Comparison of ENCODE assay signal across 15 cellular contexts in the genomic region with DNA sequence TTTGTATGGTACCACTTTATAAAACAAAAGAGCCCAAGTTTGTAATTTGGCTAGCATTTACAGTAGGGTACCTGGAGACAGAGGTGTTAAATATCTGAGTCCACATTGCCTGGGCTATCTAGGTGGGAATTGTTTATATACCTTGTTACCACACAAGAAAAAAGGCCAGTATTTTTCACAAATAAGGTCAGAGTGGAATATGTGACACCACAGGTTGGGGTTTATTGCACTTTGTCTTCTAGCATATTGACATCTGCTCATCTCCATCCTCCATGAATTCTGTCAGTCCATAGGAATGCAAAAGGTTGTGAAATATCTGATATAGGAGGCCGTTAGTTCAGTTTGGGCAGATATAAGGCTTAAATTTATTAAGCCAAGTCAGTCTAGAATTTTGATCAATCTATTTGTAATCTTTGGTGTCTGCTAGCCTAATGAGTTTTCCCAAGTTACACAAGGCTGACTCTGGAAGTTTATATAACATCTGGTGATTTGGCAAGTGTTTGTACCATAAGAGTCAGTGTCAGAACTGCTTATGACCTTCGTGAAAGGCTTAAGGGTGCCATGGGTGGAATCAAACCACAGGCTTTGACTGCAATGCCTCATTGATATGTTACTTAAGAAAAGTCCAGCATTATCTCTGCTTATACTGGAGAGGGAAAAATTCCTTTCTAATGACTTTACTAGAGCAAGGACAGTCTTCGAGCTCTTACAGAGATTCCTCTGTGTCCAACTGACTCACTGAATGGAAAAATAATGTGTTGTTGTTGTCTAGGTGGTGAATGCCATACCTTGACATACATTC. TPM values are rescaled to one million over a fixed set of nuclear protein-coding genes. Genes with fewer than 3 reads are reported as not detected.
DNase-seq lines count a peak whose midpoint lies in the region; ATAC-seq and TF ChIP-seq lines count a peak whose summit lies in the region.
"Had no signal": no experiment of that assay in that cellular context is flagged by ENCODE, and none has a peak within 500 bp of the region (broad histone marks: within the 10 kb centered on the region; RNA-seq: fewer than 3 reads in every experiment).

No MANE protein-coding gene starts in this region.

- TF ChIP-seq POLR2A in body of pancreas (IDR thresholded peaks at IDR 0.05) (no peak), vagina (IDR thresholded peaks at IDR 0.05) (no peak)

- H3K27ac ChIP-seq in body of pancreas (no peak overlapping the region), mesendoderm (ENCODE audit: low read depth, low read length) (no peak overlapping the region), vagina (no peak overlapping the region)
- H3K27ac ChIP-seq: heart left ventricle, lower lobe of right lung, pancreas had no signal

- no peak overlapping the region for H3K4me2 ChIP-seq in mesendoderm (ENCODE audit: low read length)

- H3K9ac ChIP-seq in mesendoderm (ENCODE audit: low read length): no peak overlapping the region

- H3K4me1 ChIP-seq in body of pancreas (no peaks in the 10 kb centered on the region), mesendoderm (ENCODE audit: control insufficient read depth, low read depth, low read length) (no peaks in the 10 kb centered on the region), vagina (no peaks in the 10 kb centered on the region)
- H3K4me1 ChIP-seq: lower lobe of right lung, pancreas had no signal

- WGBS in body of pancreas, 2 donors: 40 to 60% methylated on average over 3 of the region's 3 CpGs
- no CpG with 5 or more reads among the region's 3 CpGs for WGBS in mesendoderm (ENCODE audit: extremely low coverage, insufficient coverage, low lambda C conversion rate)

- H4K5ac ChIP-seq in mesendoderm (ENCODE audit: low read length): no peak overlapping the region

- H3K9me3 ChIP-seq in body of pancreas: no peaks in the 10 kb centered on the region
- no peaks in the 10 kb centered on the region for H3K9me3 ChIP-seq in vagina
- H3K9me3 ChIP-seq: heart left ventricle, lower lobe of right lung, pancreas had no signal

- H3K56ac ChIP-seq in mesendoderm (ENCODE audit: low read length): no peak overlapping the region

- no peak overlapping the region for H2BK5ac ChIP-seq in mesendoderm (ENCODE audit: low read length)

- H2AK5ac ChIP-seq in mesendoderm (ENCODE audit: low read length): no peak overlapping the region

- no peak overlapping the region for H3K4ac ChIP-seq in mesendoderm (ENCODE audit: low read depth, low read length)

- H2BK120ac ChIP-seq in mesendoderm (ENCODE audit: low read depth, low read length): no peak overlapping the region

- intact Hi-C loops in body of pancreas (cut with DNase I): no loop called here
- intact Hi-C loops in vagina (cut with DNase I): no loop called here

- H3K27me3 ChIP-seq in body of pancreas (no peaks in the 10 kb centered on the region), mesendoderm (ENCODE audit: insufficient read depth, low read length, poor library complexity) (peaks cover 2% of the 10 kb centered on the region), vagina (no peaks in the 10 kb centered on the region)
- H3K27me3 ChIP-seq: heart left ventricle, pancreas had no signal

- H3K18ac ChIP-seq in mesendoderm (ENCODE audit: low read length): no peak overlapping the region

- H4K8ac ChIP-seq in mesendoderm (ENCODE audit: low read depth, low read length): no peak overlapping the region

- no peaks in the 10 kb centered on the region for H3K79me1 ChIP-seq in mesendoderm (ENCODE audit: low read length)

- H3K4me3 ChIP-seq in body of pancreas: no peak overlapping the region
- H3K4me3 ChIP-seq in mesendoderm (ENCODE audit: low read length): no peak overlapping the region
- no peak overlapping the region for H3K4me3 ChIP-seq in vagina
- H3K4me3 ChIP-seq: heart left ventricle, K562, lower lobe of right lung, pancreas had no signal

- DNase-seq in AG08396 (ENCODE audit: low spot score) (peak; percentile 58), HS-27A (ENCODE audit: low read depth) (peak; percentile 46), body of pancreas (no peak), kidney glomerular epithelial cell (lab: John Stamatoyannopoulos, UW) (peak; percentile 69), NCI-H774 (lab: John Stamatoyannopoulos, UW) (no peak), mesendoderm (no peak), vagina (ENCODE audit: extremely low spot score in 2 of 2) (no peak)
- DNase-seq in activated CD4-positive, alpha-beta T cell treated with anti-CD3 and anti-CD28 coated beads for 1 hour: no peak
- DNase-seq: activated naive CD4-positive, alpha-beta T cell treated with Interleukin-2 at 50 U/mL for 16 hours; heart left ventricle; lower lobe of right lung; NCI-H2081; pancreas; stimulated activated CD4-positive, alpha-beta T cell treated with anti-CD3 and anti-CD28 coated beads, Interleukin-2, amount 100 ng/mL, for 24 hours had no signal

- H3K36me3 ChIP-seq in body of pancreas (replicated peaks in 1 of 2; ENCODE audit: insufficient read depth in 1 of 2, low read depth in 2 of 2) (no peaks in the 10 kb centered on the region), mesendoderm (ENCODE audit: control insufficient read depth, insufficient read depth, low read length) (no peaks in the 10 kb centered on the region), vagina (no peaks in the 10 kb centered on the region)
- H3K36me3 ChIP-seq: heart left ventricle, lower lobe of right lung, pancreas had no signal

- ATAC-seq in body of pancreas: peak; percentile 21
- ATAC-seq: K562, lower lobe of right lung had no signal

- no peak overlapping the region for H3K23ac ChIP-seq in mesendoderm (ENCODE audit: low read length)

- no peak for TF ChIP-seq CTCF in body of pancreas (IDR thresholded peaks at IDR 0.05)
- TF ChIP-seq CTCF in vagina (IDR thresholded peaks at IDR 0.05): no peak

- no peak overlapping the region for H2BK15ac ChIP-seq in mesendoderm (replicated peaks; ENCODE audit: low read depth)

- H3K79me2 ChIP-seq in mesendoderm (ENCODE audit: control insufficient read depth, insufficient read depth, low read length): no peaks in the 10 kb centered on the region

RNA-seq across cellular contexts. Expression of a gene that starts 11.3 kb away (rescaled TPM):
- total RNA-seq in body of pancreas: 1 to 10 TPM in 1 of 2 donors, under 1 TPM in 1; 0.99 to 7.5 TPM
- polyA plus RNA-seq in mesendoderm (2013, experiment 1 of 2): 0.49 TPM
- polyA plus RNA-seq in mesendoderm (2013, experiment 2 of 2): 0.57 TPM
- total RNA-seq in vagina: 15.5 TPM
- polyA plus RNA-seq: K562 had no signal

Comparison
In these comparisons a context has a peak if more than half of its experiments do, and no peak if none do; other contexts are left out.
1. DNase-seq: peak in AG08396 (single experiment), HS-27A (single experiment) and kidney glomerular epithelial cell (single experiment); none in body of pancreas (0 of 4), NCI-H774 (single experiment), activated CD4-positive, alpha-beta T cell treated with anti-CD3 and anti-CD28 coated beads for 1 hour (single experiment), mesendoderm (single experiment) and vagina (0 of 2).